Comparison of ENCODE assay signal across 1 cellular context in the genomic region with DNA sequence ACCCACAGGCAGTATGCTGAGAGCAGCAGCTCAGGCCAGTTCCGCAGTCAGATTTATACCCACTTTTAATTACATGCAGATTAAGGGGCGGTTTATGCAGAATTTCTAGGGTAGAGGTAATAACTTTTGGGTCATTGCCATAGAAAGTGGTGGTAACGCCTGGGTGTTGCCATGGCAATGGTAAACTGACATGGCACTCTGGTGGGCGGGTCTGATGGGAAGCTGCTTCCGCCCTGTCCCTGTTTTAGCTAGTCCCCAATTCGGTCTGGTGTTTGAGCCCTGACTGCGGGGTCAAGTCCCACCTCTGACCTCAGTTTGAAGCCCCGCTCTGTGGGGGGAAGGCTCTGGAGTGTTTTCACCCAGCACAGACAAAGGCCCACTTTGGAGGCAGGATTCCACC.
TF ChIP-seq lines count a peak whose summit lies in the region.

No MANE protein-coding gene starts in this region.

TF ChIP-seq in GM23338, 12 proteins besides CTCF, POLR2A, EP300 and RAD21 (continued from another document):
- TF ChIP-seq, protein P1, sequence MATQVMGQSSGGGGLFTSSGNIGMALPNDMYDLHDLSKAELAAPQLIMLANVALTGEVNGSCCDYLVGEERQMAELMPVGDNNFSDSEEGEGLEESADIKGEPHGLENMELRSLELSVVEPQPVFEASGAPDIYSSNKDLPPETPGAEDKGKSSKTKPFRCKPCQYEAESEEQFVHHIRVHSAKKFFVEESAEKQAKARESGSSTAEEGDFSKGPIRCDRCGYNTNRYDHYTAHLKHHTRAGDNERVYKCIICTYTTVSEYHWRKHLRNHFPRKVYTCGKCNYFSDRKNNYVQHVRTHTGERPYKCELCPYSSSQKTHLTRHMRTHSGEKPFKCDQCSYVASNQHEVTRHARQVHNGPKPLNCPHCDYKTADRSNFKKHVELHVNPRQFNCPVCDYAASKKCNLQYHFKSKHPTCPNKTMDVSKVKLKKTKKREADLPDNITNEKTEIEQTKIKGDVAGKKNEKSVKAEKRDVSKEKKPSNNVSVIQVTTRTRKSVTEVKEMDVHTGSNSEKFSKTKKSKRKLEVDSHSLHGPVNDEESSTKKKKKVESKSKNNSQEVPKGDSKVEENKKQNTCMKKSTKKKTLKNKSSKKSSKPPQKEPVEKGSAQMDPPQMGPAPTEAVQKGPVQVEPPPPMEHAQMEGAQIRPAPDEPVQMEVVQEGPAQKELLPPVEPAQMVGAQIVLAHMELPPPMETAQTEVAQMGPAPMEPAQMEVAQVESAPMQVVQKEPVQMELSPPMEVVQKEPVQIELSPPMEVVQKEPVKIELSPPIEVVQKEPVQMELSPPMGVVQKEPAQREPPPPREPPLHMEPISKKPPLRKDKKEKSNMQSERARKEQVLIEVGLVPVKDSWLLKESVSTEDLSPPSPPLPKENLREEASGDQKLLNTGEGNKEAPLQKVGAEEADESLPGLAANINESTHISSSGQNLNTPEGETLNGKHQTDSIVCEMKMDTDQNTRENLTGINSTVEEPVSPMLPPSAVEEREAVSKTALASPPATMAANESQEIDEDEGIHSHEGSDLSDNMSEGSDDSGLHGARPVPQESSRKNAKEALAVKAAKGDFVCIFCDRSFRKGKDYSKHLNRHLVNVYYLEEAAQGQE (IDR thresholded peaks at IDR 0.05; ENCODE audit: unreplicated experiment) = no peak
